1 cellular context compared by ENCODE assay signal in the genomic region with DNA sequence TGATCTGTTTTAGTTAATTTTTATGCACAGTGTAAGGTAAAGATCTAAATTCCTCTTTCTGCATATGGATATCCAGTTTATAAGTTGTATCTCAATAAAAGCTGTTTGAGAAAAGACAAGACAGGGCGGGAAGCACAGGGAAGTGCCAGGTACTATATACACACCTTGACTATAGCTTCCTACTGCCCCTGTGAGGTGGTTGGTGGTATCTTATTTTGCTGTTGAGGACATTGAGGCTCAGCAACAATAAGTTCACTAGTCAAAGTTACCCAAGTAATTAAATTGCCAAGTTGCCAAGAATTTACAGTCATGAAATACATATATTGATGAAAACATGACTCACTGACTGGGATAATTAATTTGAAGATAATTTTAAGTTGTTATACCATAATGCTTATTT.
TF ChIP-seq lines count a peak whose summit lies in the region.

No MANE protein-coding gene starts in this region.

TF ChIP-seq in WTC11, 78 proteins besides CTCF, POLR2A, EP300 and RAD21 (continued from another document):
- TF ChIP-seq, protein P1, sequence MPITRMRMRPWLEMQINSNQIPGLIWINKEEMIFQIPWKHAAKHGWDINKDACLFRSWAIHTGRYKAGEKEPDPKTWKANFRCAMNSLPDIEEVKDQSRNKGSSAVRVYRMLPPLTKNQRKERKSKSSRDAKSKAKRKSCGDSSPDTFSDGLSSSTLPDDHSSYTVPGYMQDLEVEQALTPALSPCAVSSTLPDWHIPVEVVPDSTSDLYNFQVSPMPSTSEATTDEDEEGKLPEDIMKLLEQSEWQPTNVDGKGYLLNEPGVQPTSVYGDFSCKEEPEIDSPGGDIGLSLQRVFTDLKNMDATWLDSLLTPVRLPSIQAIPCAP (CRISPR knock-in tag; IDR thresholded peaks at IDR 0.05): no peak
- no peak for TF ChIP-seq GRHL2 (CRISPR knock-in tag; IDR thresholded peaks at IDR 0.05; ENCODE audit: insufficient replicate concordance, severe bottlenecking)
